In the genomic region with DNA sequence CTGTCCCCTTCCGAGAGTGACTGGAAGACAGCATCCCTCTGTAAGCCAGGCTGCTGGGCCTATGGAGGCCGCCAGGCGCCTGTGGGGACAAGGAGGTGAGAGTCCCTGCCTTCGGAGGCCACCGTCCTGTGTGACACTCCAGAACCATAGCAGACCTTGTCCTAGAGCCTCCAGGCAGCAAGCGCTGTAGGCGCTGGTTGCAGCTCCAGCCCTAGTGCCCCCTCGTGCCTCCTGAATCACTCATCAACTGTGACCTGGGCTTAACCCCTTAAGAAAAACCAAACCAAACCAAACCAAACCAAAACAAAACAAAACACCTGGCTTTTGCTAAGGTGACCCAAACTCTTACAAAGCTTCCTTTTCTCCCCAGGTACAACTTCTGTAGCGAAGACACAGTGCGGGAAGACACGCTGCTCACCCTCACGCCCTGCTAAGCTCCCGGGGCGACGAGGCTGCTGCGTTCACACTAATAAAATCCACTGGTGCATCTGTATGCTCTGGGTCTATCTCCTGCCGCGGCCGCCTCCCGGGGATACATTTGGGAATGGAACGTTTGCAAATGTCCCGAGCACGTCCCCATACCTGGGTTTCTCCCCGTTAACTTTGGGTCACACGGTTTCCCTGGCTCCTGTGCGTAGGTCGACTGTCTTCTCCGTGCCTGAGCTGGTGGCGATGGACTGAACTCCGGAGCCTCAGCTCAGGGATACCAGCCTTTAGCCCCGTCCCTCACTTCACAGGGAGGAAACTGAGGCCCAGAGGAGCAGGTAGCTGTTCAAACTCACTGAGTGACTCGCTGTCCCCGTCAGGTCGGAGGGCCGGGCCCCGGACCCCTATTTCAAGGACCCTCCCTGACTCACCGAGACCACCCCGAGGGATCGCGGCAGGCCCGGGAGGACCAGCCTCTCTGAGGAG, we compare ENCODE assay signal across 15 cellular contexts. TPM values are rescaled to one million over a fixed set of nuclear protein-coding genes. Genes with fewer than 3 reads are reported as not detected.
A peak's percentile ranks its signal among the peaks of the same experiment; 100 is the strongest.
DNase-seq lines count a peak whose midpoint lies in the region; ATAC-seq and TF ChIP-seq lines count a peak whose summit lies in the region.
"Had no signal": no experiment of that assay in that cellular context is flagged by ENCODE, and none has a peak within 500 bp of the region (broad histone marks: within the 10 kb centered on the region; RNA-seq: fewer than 3 reads in every experiment).

No MANE protein-coding gene starts in this region.

- H3K36me3 ChIP-seq in cardiac muscle cell, result no peaks in the 10 kb centered on the region
- no peaks in the 10 kb centered on the region for H3K36me3 ChIP-seq in gastroesophageal sphincter
- H3K36me3 ChIP-seq in muscle layer of duodenum (ENCODE audit: control insufficient read depth in 1 of 2, insufficient read depth in 2 of 2, low read length in 2 of 2), result no peaks in the 10 kb centered on the region
- no peaks in the 10 kb centered on the region for H3K36me3 ChIP-seq in OCI-LY7 (ENCODE audit: insufficient read depth, low read length)

- intact Hi-C loops in cardiac septum (cut with DNase I) (no loop called here), OCI-LY7 (cut with micrococcal nuclease; ENCODE audit: unreplicated experiment) (no loop called here)

- peak; percentile 7 for ATAC-seq in gastroesophageal sphincter
- no peak for ATAC-seq in activated T-cell treated with anti-CD3 and anti-CD28 coated beads, Interleukin-2, amount 50 U/mL, for 4 hours

- no peaks in the 10 kb centered on the region for H3K36me3 Mint-ChIP-seq in activated T-cell treated with anti-CD3 and anti-CD28 coated beads, Interleukin-2, amount 50 U/mL, for 4 hours (ENCODE audit: insufficient read depth)

- H3K9me2 ChIP-seq in OCI-LY7 (ENCODE audit: insufficient read depth, low read length), result no peaks in the 10 kb centered on the region

- no peaks in the 10 kb centered on the region for H3K9me3 ChIP-seq in cardiac muscle cell (ENCODE audit: low read depth)
- peaks cover 0 to 16% (median 0%) of the 10 kb centered on the region in 3 donors for H3K9me3 ChIP-seq in gastroesophageal sphincter
- H3K9me3 ChIP-seq in muscle layer of duodenum (ENCODE audit: control insufficient read depth in 1 of 2, low read length in 2 of 2), result no peaks in the 10 kb centered on the region
- no peaks in the 10 kb centered on the region for H3K9me3 ChIP-seq in OCI-LY7 (ENCODE audit: low read length)

- no TSS peak for BruUV-seq in OCI-LY7 (replicated peaks; lab: Mats Ljungman, UMichigan)

- H3K27me3 ChIP-seq in cardiac muscle cell (peaks cover 14% of the 10 kb centered on the region), gastroesophageal sphincter (peaks cover 36% of the 10 kb centered on the region), muscle layer of duodenum (ENCODE audit: low read depth, low read length) (no peaks in the 10 kb centered on the region)

- no peak overlapping the region for H2AFZ ChIP-seq in OCI-LY7 (ENCODE audit: low read length)

- H3K4me3 ChIP-seq in cardiac muscle cell (peak overlapping the region; percentile 48), gastroesophageal sphincter (peak overlapping the region in 1 of 2 donors; percentile 27), muscle layer of duodenum (ENCODE audit: low read depth in 1 of 2, low read length in 2 of 2) (peak overlapping the region; percentile 55 to 60), OCI-LY7 (ENCODE audit: low read depth, low read length, poor library complexity, severe bottlenecking) (no peak overlapping the region)

- POLR2A ChIA-PET in OCI-LY7 (lab: Charles Lee), result interaction anchor here (0.5 to 0.7 kb wide), 2 partner anchors 8 to 65 kb away, joined by 3 read pairs; no protein-coding TSS in a partner anchor

- CTCF ChIA-PET in OCI-LY7 (lab: Charles Lee; ENCODE audit: unreplicated experiment), result no interaction called here

- H3K4me2 ChIP-seq in OCI-LY7 (ENCODE audit: low read length), result no peak overlapping the region

- no peaks in the 10 kb centered on the region for H4K20me1 ChIP-seq in OCI-LY7 (ENCODE audit: insufficient read depth, low read length)

- H3K27ac ChIP-seq in cardiac muscle cell, result no peak overlapping the region
- H3K27ac ChIP-seq in gastroesophageal sphincter, result no peak overlapping the region
- no peak overlapping the region for H3K27ac ChIP-seq in muscle layer of duodenum (ENCODE audit: low read length)
- H3K27ac ChIP-seq in OCI-LY7 (ENCODE audit: low read depth, low read length, poor library complexity, severe bottlenecking), result no peak overlapping the region
- H3K27ac ChIP-seq: RWPE1 had no signal

- 36 to 80% methylated on average over 8 to 11 of the region's 41 CpGs for WGBS in gastroesophageal sphincter (ENCODE audit: low coverage in 1 of 2), 2 donors

- H3K27me3 Mint-ChIP-seq in activated T-cell treated with anti-CD3 and anti-CD28 coated beads, Interleukin-2, amount 50 U/mL, for 4 hours (ENCODE audit: low read depth), result peaks cover 22% of the 10 kb centered on the region

- no peak for TF ChIP-seq POLR2A in gastroesophageal sphincter (IDR thresholded peaks at IDR 0.05)

- no peaks in the 10 kb centered on the region for H3K4me1 ChIP-seq in cardiac muscle cell (ENCODE audit: low read depth)
- no peaks in the 10 kb centered on the region for H3K4me1 ChIP-seq in gastroesophageal sphincter
- H3K4me1 ChIP-seq in muscle layer of duodenum (ENCODE audit: control insufficient read depth in 1 of 2, insufficient read depth in 2 of 2, low read length in 2 of 2), result no peaks in the 10 kb centered on the region
- H3K4me1 ChIP-seq in OCI-LY7 (ENCODE audit: insufficient read depth, low read length, poor library complexity, severe bottlenecking), result no peaks in the 10 kb centered on the region

- TF ChIP-seq CTCF in cardiac muscle cell (IDR thresholded peaks at IDR 0.05; ENCODE audit: low read depth, low read length) (no peak), gastroesophageal sphincter (IDR thresholded peaks at IDR 0.05) (no peak), OCI-LY7 (conservative IDR thresholded peaks at IDR 0.05; ENCODE audit: low read length) (no peak)

- no peak overlapping the region for H3K4me3 Mint-ChIP-seq in activated T-cell treated with anti-CD3 and anti-CD28 coated beads, Interleukin-2, amount 50 U/mL, for 4 hours
- H3K4me3 Mint-ChIP-seq: activated B cell treated with CpG ODN at 0.5 μM for 24 hours had no signal

- DNase-seq in cardiac muscle cell (ENCODE audit: low read depth in 1 of 2, low spot score in 1 of 2) (no peak), cardiac septum (ENCODE audit: low spot score) (no peak), OCI-LY7 (ENCODE audit: low spot score) (no peak), NCI-H1930 (lab: John Stamatoyannopoulos, UW) (no peak)
- DNase-seq in activated T-cell treated with anti-CD3 and anti-CD28 coated beads, Interleukin-2, amount 50 U/mL, for 4 hours, result no peak
- no peak for DNase-seq in activated CD4-positive, alpha-beta T cell treated with anti-CD3 and anti-CD28 coated beads, Interleukin-2, amount 50 U/mL, for 1 hour
- DNase-seq: activated B cell treated with CpG ODN at 0.5 μM for 24 hours; activated naive CD4-positive, alpha-beta T cell treated with anti-CD3 and anti-CD28 coated beads, Interleukin-2, amount 50 U/mL, for 16 hours had no signal

- H3K79me2 ChIP-seq in OCI-LY7 (ENCODE audit: insufficient read depth, low read depth, low read length), result no peaks in the 10 kb centered on the region

- H3K4me1 Mint-ChIP-seq in activated T-cell treated with anti-CD3 and anti-CD28 coated beads, Interleukin-2, amount 50 U/mL, for 4 hours (ENCODE audit: low read depth), result no peaks in the 10 kb centered on the region
- H3K4me1 Mint-ChIP-seq: activated B cell treated with CpG ODN at 0.5 μM for 24 hours had no signal

- H3K9me3 Mint-ChIP-seq in activated T-cell treated with anti-CD3 and anti-CD28 coated beads, Interleukin-2, amount 50 U/mL, for 4 hours, result no peaks in the 10 kb centered on the region
- H3K9me3 Mint-ChIP-seq: activated B cell treated with CpG ODN at 0.5 μM for 24 hours had no signal

- no peak for TF ChIP-seq EP300 in gastroesophageal sphincter (IDR thresholded peaks at IDR 0.05)

RNA-seq across cellular contexts. Expression of gene PNLIPRP2, which starts 11.8 kb away (rescaled TPM):
- not detected in 2 replicates for total RNA-seq in cardiac muscle cell
- polyA plus RNA-seq in cardiac muscle cell, result not detected in 2 replicates
- not detected for total RNA-seq in cardiac septum
- total RNA-seq in gastroesophageal sphincter, result not detected
- total RNA-seq in OCI-LY7 (2014; rRNA removed; shearing (Covaris generic)), result not detected in 2 replicates
- not detected in 2 replicates for total RNA-seq in OCI-LY7 (2022)
- total RNA-seq in activated T-cell treated with anti-CD3 and anti-CD28 coated beads, Interleukin-2, amount 50 U/mL, for 4 hours, result under 1 TPM in 2 of 3 donors, not detected in 1; 0.46 to 0.56 TPM
- total RNA-seq: activated B cell treated with CpG ODN at 0.5 μM for 24 hours, dermis microvascular lymphatic vessel endothelial cell, osteoblast, urinary bladder had no signal
- polyA plus RNA-seq: AG04450 had no signal

RNA-seq across cellular contexts. Expression of gene PNLIPRP1, which starts 18.2 kb away (rescaled TPM):
- total RNA-seq in cardiac muscle cell, result not detected in 2 replicates
- not detected in 2 replicates for polyA plus RNA-seq in cardiac muscle cell
- not detected for total RNA-seq in cardiac septum
- not detected for total RNA-seq in gastroesophageal sphincter
- not detected in 2 replicates for total RNA-seq in OCI-LY7 (2014; rRNA removed; shearing (Covaris generic))
- total RNA-seq in OCI-LY7 (2022), result not detected in 2 replicates
- 1 to 10 TPM in 1 of 3 donors, under 1 TPM in 2; 0.57 to 1.0 (median 0.90) TPM for total RNA-seq in activated T-cell treated with anti-CD3 and anti-CD28 coated beads, Interleukin-2, amount 50 U/mL, for 4 hours
- total RNA-seq: activated B cell treated with CpG ODN at 0.5 μM for 24 hours, dermis microvascular lymphatic vessel endothelial cell, osteoblast, urinary bladder had no signal
- polyA plus RNA-seq: AG04450 had no signal
